ENCODE assay signal across 23 cellular contexts in genomic region chr17:33334703-33335102, GRCh38. TPM values are rescaled to one million over a fixed set of nuclear protein-coding genes. Genes with fewer than 3 reads are reported as not detected.
"Had no signal": no experiment of that assay in that cellular context is flagged by ENCODE, and none has a peak within 500 bp of the region (broad histone marks: within the 10 kb centered on the region; RNA-seq: fewer than 3 reads in every experiment).

No MANE protein-coding gene starts in this region.

- H3K4me2 ChIP-seq: smooth muscle cell had no signal

- H3K27ac ChIP-seq: left ventricle myocardium inferior, ovary, right atrium auricular region, right lobe of liver, tibial nerve, uterus had no signal

- H3K27me3 ChIP-seq: ovary, right lobe of liver, tibial nerve, uterus had no signal

- ATAC-seq: mucosa of descending colon; naive thymus-derived CD4-positive, alpha-beta T cell; natural killer cell treated with Interleukin-12 subunit alpha and Interleukin-12 subunit beta and Interleukin-15 and Interleukin-18, amount 100 ng/mL, for 72 hours; right lobe of liver; stimulated activated memory B cell treated with anti-CD40 and anti-IgM and Interleukin-4, amounts not matched to agents 10 μg/mL and 1 μg/mL and 100 μg/mL, for 72 hours; stimulated activated naive CD8-positive, alpha-beta T cell treated with anti-CD3 and anti-CD28 coated beads, Interleukin-15, amount 100 ng/mL, for 72 hours had no signal

- H3K4me1 ChIP-seq: left ventricle myocardium inferior, right atrium auricular region, right lobe of liver, tibial nerve, uterus had no signal

- DNase-seq: left ventricle myocardium inferior; midbrain; mucosa of descending colon; naive thymus-derived CD4-positive, alpha-beta T cell; ovary; right lobe of liver; stimulated activated CD4-positive, alpha-beta T cell treated with anti-CD3 and anti-CD28 coated beads, Interleukin-1b, Interleukin-23, amount 100 ng/mL, for 48 hours; stimulated activated CD4-positive, alpha-beta T cell treated with anti-CD3 and anti-CD28 coated beads, Interleukin-2, amount 100 ng/mL, for 48 hours; stimulated activated CD4-positive, alpha-beta T cell treated with anti-CD3 and anti-CD28 coated beads, Interleukin-4, amount 100 ng/mL, for 4 hours; stimulated activated CD8-positive, alpha-beta memory T cell treated with anti-CD3 and anti-CD28 coated beads, Interleukin-4, amount 100 ng/mL, for 48 hours; stimulated activated naive CD4-positive, alpha-beta T cell treated with Interleukin-2 at 50 U/mL for 16 hours; stimulated activated naive CD8-positive, alpha-beta T cell treated with anti-CD3 and anti-CD28 coated beads, Interleukin-15, amount 100 ng/mL, for 72 hours; substantia nigra; uterus had no signal

- H3K9me3 ChIP-seq: left ventricle myocardium inferior, mucosa of descending colon, ovary, right atrium auricular region, right lobe of liver, tibial nerve, uterus had no signal

- H3K36me3 ChIP-seq: left ventricle myocardium inferior, ovary, right atrium auricular region, right lobe of liver, tibial nerve, uterus had no signal

- H3K4me3 ChIP-seq: left ventricle myocardium inferior, mucosa of descending colon, ovary, right atrium auricular region, right lobe of liver, smooth muscle cell, tibial nerve, uterus had no signal

RNA-seq across cellular contexts. Expression of gene ASIC2, which starts 41.6 kb away (rescaled TPM):
- total RNA-seq: left ventricle myocardium inferior; lung microvascular endothelial cell; mesenteric fat pad; naive thymus-derived CD4-positive, alpha-beta T cell; natural killer cell treated with Interleukin-12 subunit alpha and Interleukin-12 subunit beta and Interleukin-15 and Interleukin-18, amount 100 ng/mL, for 72 hours; skeletal muscle tissue; ureter had no signal
- polyA plus RNA-seq: naive thymus-derived CD4-positive, alpha-beta T cell had no signal
